Comparison of ENCODE assay signal across 9 cellular contexts in the genomic region with DNA sequence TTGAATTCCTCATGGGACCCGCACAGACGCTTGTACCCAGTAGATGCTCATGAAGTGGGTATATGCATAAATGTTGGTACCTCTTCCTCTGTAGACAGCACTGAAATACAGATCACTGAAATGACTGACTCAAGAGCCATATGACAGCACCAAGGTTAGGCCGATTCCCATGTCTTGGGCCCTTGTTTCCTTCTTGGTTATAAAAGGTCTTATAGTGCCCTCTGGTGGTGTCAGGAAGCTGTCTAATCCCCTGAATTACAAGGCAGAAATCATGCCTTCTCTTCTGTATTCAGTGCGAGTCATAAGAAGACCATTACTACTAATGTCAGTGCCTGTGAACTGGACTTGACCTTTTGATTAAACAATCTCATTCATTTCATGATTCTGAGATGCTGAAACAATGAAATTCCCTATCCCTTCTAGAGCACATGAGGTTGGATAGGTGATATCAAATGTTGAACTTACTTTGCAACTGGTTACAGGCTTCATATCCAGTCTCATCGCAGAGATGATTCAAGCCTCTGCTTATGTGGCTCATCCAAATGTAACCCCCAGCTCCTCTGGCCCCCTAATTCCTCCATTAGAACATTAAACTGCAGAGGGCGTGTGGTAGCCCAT. TPM values are rescaled to one million over a fixed set of nuclear protein-coding genes. Genes with fewer than 3 reads are reported as not detected.
DNase-seq lines count a peak whose midpoint lies in the region; ATAC-seq, FAIRE-seq and TF ChIP-seq lines count a peak whose summit lies in the region.
"Had no signal": no experiment of that assay in that cellular context is flagged by ENCODE, and none has a peak within 500 bp of the region (broad histone marks: within the 10 kb centered on the region; RNA-seq: fewer than 3 reads in every experiment).

No MANE protein-coding gene starts in this region.

- 0 out of 2 replicates have a peak, but pooled peaks cover 4% of the 10 kb centered on the region for H3K4me1 ChIP-seq in MM.1S (ENCODE audit: low read length)
- peaks cover 14% of the 10 kb centered on the region for H3K4me1 ChIP-seq in astrocyte (ENCODE audit: insufficient read depth, low read length)
- H3K4me1 ChIP-seq in right cardiac atrium (ENCODE audit: control insufficient read depth, insufficient read depth, low read length) = peaks cover 13% of the 10 kb centered on the region
- H3K4me1 ChIP-seq in sigmoid colon = peaks cover 0 to 33% (median 24%) of the 10 kb centered on the region in 4 donors

- intact Hi-C loops in right cardiac atrium (cut with DNase I) (loop anchor here (2.0 to 5.0 kb wide), 5 partner anchors 198 to 299 kb away; no protein-coding TSS in a partner anchor), sigmoid colon (cut with DNase I) (loop anchor here (1.0 to 5.0 kb wide), 2 partner anchors 199 to 753 kb away; no protein-coding TSS in a partner anchor)

- no peak for TF ChIP-seq EP300 in sigmoid colon (IDR thresholded peaks at IDR 0.05)

- H3K9ac ChIP-seq in MM.1S (ENCODE audit: low read length) = no peak overlapping the region
- no peak overlapping the region for H3K9ac ChIP-seq in astrocyte (ENCODE audit: low read length)

- no peaks in the 10 kb centered on the region for H3K79me2 ChIP-seq in MM.1S (ENCODE audit: low read length)
- no peaks in the 10 kb centered on the region for H3K79me2 ChIP-seq in astrocyte (ENCODE audit: insufficient read depth, low read length)

- no peaks in the 10 kb centered on the region for H3K27me3 ChIP-seq in MM.1S (replicated peaks; ENCODE audit: insufficient read depth, low read length)
- H3K27me3 ChIP-seq in astrocyte (ENCODE audit: insufficient read depth, low read length) = no peaks in the 10 kb centered on the region
- H3K27me3 ChIP-seq in right cardiac atrium (ENCODE audit: control insufficient read depth, insufficient read depth) = no peaks in the 10 kb centered on the region
- H3K27me3 ChIP-seq in sigmoid colon = no peaks in the 10 kb centered on the region

- H3K27ac ChIP-seq in MM.1S (ENCODE audit: low read length) = no peak overlapping the region
- no peak overlapping the region for H3K27ac ChIP-seq in astrocyte (ENCODE audit: low read depth, low read length)
- H3K27ac ChIP-seq in right cardiac atrium (ENCODE audit: low read length) = no peak overlapping the region
- H3K27ac ChIP-seq in sigmoid colon = peak overlapping the region in 2 of 4 donors; percentile 41 to 49

- H3K9me3 ChIP-seq in MM.1S (replicated peaks; ENCODE audit: insufficient read depth, low read length) (no peaks in the 10 kb centered on the region), astrocyte (ENCODE audit: insufficient read depth, low read depth, low read length) (no peaks in the 10 kb centered on the region), right cardiac atrium (ENCODE audit: control insufficient read depth, low read length) (no peaks in the 10 kb centered on the region), sigmoid colon (no peaks in the 10 kb centered on the region)

- peak; percentile 91 for FAIRE-seq in astrocyte (lab: Jason Lieb, UNC)

- H2AFZ ChIP-seq in MM.1S (ENCODE audit: low read length) (no peak overlapping the region), astrocyte (ENCODE audit: low read depth, low read length) (no peak overlapping the region)

- H3K4me3 ChIP-seq in MM.1S (ENCODE audit: low read length) (no peak overlapping the region), astrocyte (ENCODE audit: insufficient read depth, low read depth, low read length) (no peak overlapping the region), right cardiac atrium (ENCODE audit: low read length) (no peak overlapping the region), sigmoid colon (no peak overlapping the region)

- DNase-seq in CD1c-positive myeloid dendritic cell (ENCODE audit: extremely low spot score) = peak; percentile 83
- DNase-seq in GM19240 (ENCODE audit: insufficient read length, low spot score) = peak; percentile 55
- peak; percentile 53 for DNase-seq in MM.1S
- DNase-seq in SHP77 (lab: John Stamatoyannopoulos, UW) = peak; percentile 67 to 69
- peak; percentile 63 for DNase-seq in astrocyte (ENCODE audit: low read depth)
- DNase-seq in right cardiac atrium = no peak
- DNase-seq in sigmoid colon = no peak

- no peaks in the 10 kb centered on the region for H4K20me1 ChIP-seq in MM.1S (ENCODE audit: insufficient read depth, low read length)
- H4K20me1 ChIP-seq in astrocyte (ENCODE audit: insufficient read depth, low read length) = no peaks in the 10 kb centered on the region

- H3K9me3 Mint-ChIP-seq in astrocyte (ENCODE audit: unreplicated experiment) = no peaks in the 10 kb centered on the region
- H3K9me3 Mint-ChIP-seq: T-helper 1 cell treated with Interleukin-12 subunit alpha and Interleukin-12 subunit beta and Interleukin-4 antibody, amounts not matched to agents 30 μg/mL and 1 μg/mL, for 36 hours had no signal

- H3K4me2 ChIP-seq in MM.1S (ENCODE audit: low read depth, low read length) (no peak overlapping the region), astrocyte (ENCODE audit: low read length) (no peak overlapping the region)

- no peak overlapping the region for H3K4me3 Mint-ChIP-seq in astrocyte (ENCODE audit: unreplicated experiment)
- H3K4me3 Mint-ChIP-seq: T-helper 1 cell treated with Interleukin-12 subunit alpha and Interleukin-12 subunit beta and Interleukin-4 antibody, amounts not matched to agents 30 μg/mL and 1 μg/mL, for 36 hours had no signal

- peak; percentile 80 for ATAC-seq in right cardiac atrium
- no peak for ATAC-seq in GM21786 (IDR thresholded peaks at IDR 0.05; ENCODE audit: unreplicated experiment)

- H3K27me3 Mint-ChIP-seq in astrocyte (ENCODE audit: low read depth, unreplicated experiment) = no peaks in the 10 kb centered on the region

- no peak for TF ChIP-seq POLR2A in sigmoid colon (IDR thresholded peaks at IDR 0.05)

- no peaks in the 10 kb centered on the region for H3K36me3 Mint-ChIP-seq in astrocyte (ENCODE audit: low read depth, unreplicated experiment)

- H3K4me1 Mint-ChIP-seq in astrocyte (ENCODE audit: low read depth, unreplicated experiment) = peaks cover 20% of the 10 kb centered on the region

- no peaks in the 10 kb centered on the region for H3F3A ChIP-seq in MM.1S (ENCODE audit: insufficient read depth, low read length)

- 50% methylated on average over 6 of the region's 6 CpGs for WGBS in right cardiac atrium
- WGBS in sigmoid colon, 2 donors = 43 to 63% methylated on average over 6 of the region's 6 CpGs

- no peaks in the 10 kb centered on the region for H3K9me2 ChIP-seq in MM.1S (replicated peaks; ENCODE audit: insufficient read depth, low read length)

- peak; percentile 55 for TF ChIP-seq CTCF in MM.1S (IDR thresholded peaks at IDR 0.05; ENCODE audit: low read length)
- TF ChIP-seq CTCF in astrocyte (IDR thresholded peaks at IDR 0.05; ENCODE audit: insufficient read depth, low read depth, low read length) = peak; percentile 82
- TF ChIP-seq CTCF in sigmoid colon (IDR thresholded peaks at IDR 0.05) = peak; percentile 56 to 89 (median 73)

- no peak overlapping the region for H3K27ac Mint-ChIP-seq in astrocyte (ENCODE audit: unreplicated experiment)
- H3K27ac Mint-ChIP-seq: T-helper 1 cell treated with Interleukin-12 subunit alpha and Interleukin-12 subunit beta and Interleukin-4 antibody, amounts not matched to agents 30 μg/mL and 1 μg/mL, for 36 hours had no signal

- H3K36me3 ChIP-seq in MM.1S (replicated peaks; ENCODE audit: insufficient read depth, low read length) (no peaks in the 10 kb centered on the region), astrocyte (ENCODE audit: insufficient read depth, low read length) (no peaks in the 10 kb centered on the region), sigmoid colon (peaks cover 0 to 12% (median 0%) of the 10 kb centered on the region in 4 donors)

RNA-seq across cellular contexts. Expression of a gene that starts 59.7 kb away (rescaled TPM):
- total RNA-seq in astrocyte (6.2 and 6.7 TPM in 2 replicates), right cardiac atrium (10 to 100 TPM in 2 of 4 donors, 1 to 10 TPM in 2; 8.8 to 10.6 (median 9.6) TPM), sigmoid colon (10 to 100 TPM; 16.1 to 29.4 (median 21.7) TPM)
- polyA plus RNA-seq in right cardiac atrium (8.7 TPM), sigmoid colon (10 to 100 TPM; 15.6 to 20.6 (median 18.1) TPM)

Comparison
In these comparisons a context has a peak if more than half of its experiments do, and no peak if none do; other contexts are left out.
1. DNase-seq: peak in CD1c-positive myeloid dendritic cell (single experiment), GM19240 (single experiment), MM.1S (single experiment), SHP77 (2 of 2) and astrocyte (single experiment); none in right cardiac atrium (0 of 3) and sigmoid colon (single experiment).
2. Peak in every context shown above with its lines, with median percentiles within 50 percentile points of each other: CTCF ChIP-seq.